ENCODE assay signal across 37 cellular contexts in the genomic region with DNA sequence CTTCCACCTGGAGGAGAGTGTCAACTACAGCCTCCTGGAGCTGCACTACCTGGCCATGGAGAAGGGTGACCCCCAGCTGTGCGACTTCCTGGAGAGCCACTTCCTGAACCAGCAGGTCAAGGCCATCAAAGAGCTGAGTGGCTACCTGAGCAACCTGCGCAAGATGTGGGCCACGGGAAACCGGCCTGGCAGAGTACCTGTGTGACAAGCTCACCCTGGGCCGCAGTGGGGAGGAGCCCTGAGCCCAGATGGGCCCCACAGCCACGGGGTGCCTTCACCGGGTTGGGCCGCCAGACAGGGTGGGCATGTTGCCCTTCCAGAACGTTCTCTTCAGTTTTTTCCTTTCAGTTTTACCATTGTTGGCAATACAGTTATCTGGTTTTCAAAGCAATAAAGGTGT. TPM values are rescaled to one million over a fixed set of nuclear protein-coding genes. Genes with fewer than 3 reads are reported as not detected.
"Had no signal": no experiment of that assay in that cellular context is flagged by ENCODE, and none has a peak within 500 bp of the region (broad histone marks: within the 10 kb centered on the region; RNA-seq: fewer than 3 reads in every experiment).

No MANE protein-coding gene starts in this region.

- H3K27me3 ChIP-seq: adrenal gland, body of pancreas, colonic mucosa, esophagus squamous epithelium, gastroesophageal sphincter had no signal

- DNase-seq: activated CD4-positive, alpha-beta memory T cell treated with anti-CD3 and anti-CD28 coated beads for 36 hours; activated CD4-positive, alpha-beta T cell treated with anti-CD3 and anti-CD28 coated beads for 36 hours; activated CD4-positive, alpha-beta T cell treated with anti-CD3 and anti-CD28 coated beads, Interleukin-2, amount 10 ng/mL, durations not matched to agents 24 days and 14 days; activated CD4-positive, CD25-positive, alpha-beta regulatory T cell; activated CD4-positive, CD25-positive, alpha-beta regulatory T cell treated with anti-CD3 and anti-CD28 coated beads, Interleukin-2, amount 50 U/mL, for 72 hours; activated CD8-positive, alpha-beta memory T cell treated with anti-CD3 and anti-CD28 coated beads, Interleukin-2, amount 10 ng/mL, durations not matched to agents 7 days and 5 days; activated CD8-positive, alpha-beta memory T cell treated with anti-CD3 and anti-CD28 coated beads, Interleukin-2, amount 50 U/mL, for 4 hours; activated CD8-positive, alpha-beta T cell treated with anti-CD3 and anti-CD28 coated beads, Interleukin-2, amount 10 ng/mL, durations not matched to agents 7 days and 5 days; activated effector memory CD4-positive, alpha-beta T cell treated with anti-CD3 and anti-CD28 coated beads, Interleukin-2, amount 50 U/mL, for 16 hours; activated naive CD4-positive, alpha-beta T cell treated with anti-CD3 and anti-CD28 coated beads for 36 hours; activated naive CD8-positive, alpha-beta T cell treated with anti-CD3 and anti-CD28 coated beads for 36 hours; activated naive CD8-positive, alpha-beta T cell treated with anti-CD3 and anti-CD28 coated beads, Interleukin-2, amount 50 U/mL, for 24 hours; activated T-cell treated with anti-CD3 and anti-CD28 coated beads, Interleukin-2, amount 50 U/mL, for 1 hour; activated T-cell treated with anti-CD3 and anti-CD28 coated beads, Interleukin-2, amount 50 U/mL, for 48 hours; adrenal gland; amygdala; body of pancreas; caudate nucleus; colonic mucosa; effector CD8-positive, alpha-beta T cell; esophagus squamous epithelium; foreskin melanocyte; T-helper 2 cell had no signal

- H3K4me1 Mint-ChIP-seq: activated CD4-positive, alpha-beta T cell treated with anti-CD3 and anti-CD28 coated beads for 36 hours; activated CD4-positive, alpha-beta T cell treated with anti-CD3 and anti-CD28 coated beads, Interleukin-2, amount 10 ng/mL, durations not matched to agents 24 days and 14 days; activated CD8-positive, alpha-beta memory T cell treated with anti-CD3 and anti-CD28 coated beads, Interleukin-2, amount 10 ng/mL, durations not matched to agents 7 days and 5 days; activated naive CD4-positive, alpha-beta T cell treated with anti-CD3 and anti-CD28 coated beads, Interleukin-2, amount 50 U/mL, for 24 hours; activated naive CD8-positive, alpha-beta T cell treated with anti-CD3 and anti-CD28 coated beads for 36 hours; activated naive CD8-positive, alpha-beta T cell treated with anti-CD3 and anti-CD28 coated beads, Interleukin-2, amount 50 U/mL, for 24 hours had no signal

- FAIRE-seq: endometrium, endothelial cell of umbilical vein had no signal

- H3K4me1 ChIP-seq: adrenal gland, body of pancreas, colonic mucosa, esophagus squamous epithelium, gastroesophageal sphincter had no signal

- H3K27ac ChIP-seq: adrenal gland, body of pancreas, colonic mucosa, epithelial cell of prostate, esophagus squamous epithelium, gastroesophageal sphincter had no signal

- H3K27ac Mint-ChIP-seq: activated CD4-positive, alpha-beta memory T cell treated with anti-CD3 and anti-CD28 coated beads for 36 hours; activated CD4-positive, alpha-beta T cell treated with anti-CD3 and anti-CD28 coated beads for 36 hours; activated CD4-positive, alpha-beta T cell treated with anti-CD3 and anti-CD28 coated beads, Interleukin-2, amount 10 ng/mL, durations not matched to agents 24 days and 14 days; activated CD8-positive, alpha-beta memory T cell treated with anti-CD3 and anti-CD28 coated beads, Interleukin-2, amount 10 ng/mL, durations not matched to agents 7 days and 5 days; activated CD8-positive, alpha-beta T cell treated with anti-CD3 and anti-CD28 coated beads, Interleukin-2, amount 10 ng/mL, durations not matched to agents 7 days and 5 days; activated naive CD4-positive, alpha-beta T cell treated with anti-CD3 and anti-CD28 coated beads for 36 hours; activated naive CD4-positive, alpha-beta T cell treated with anti-CD3 and anti-CD28 coated beads, Interleukin-2, amount 50 U/mL, for 24 hours; activated naive CD8-positive, alpha-beta T cell treated with anti-CD3 and anti-CD28 coated beads for 36 hours; activated naive CD8-positive, alpha-beta T cell treated with anti-CD3 and anti-CD28 coated beads, Interleukin-2, amount 50 U/mL, for 24 hours; activated T-helper 1 cell treated with anti-CD3 and anti-CD28 coated beads, Interleukin-12 subunit alpha, Interleukin-12 subunit beta, Interleukin-2, Interleukin-4 antibody, amounts not matched to agents 30 ng/mL and 10 ng/mL and 1 ng/mL, durations not matched to agents 14 hours and 24 hours and 36 hours; activated T-helper 2 cell treated with anti-CD3 and anti-CD28 coated beads, Interferon-gamma antibody, Interleukin-2, Interleukin-4, amounts not matched to agents 10 μg/mL and 5 μg/mL and 100 μg/mL, durations not matched to agents 14 hours and 24 hours and 36 hours had no signal

- H3K36me3 Mint-ChIP-seq: activated CD4-positive, alpha-beta memory T cell treated with anti-CD3 and anti-CD28 coated beads for 36 hours; activated CD8-positive, alpha-beta memory T cell treated with anti-CD3 and anti-CD28 coated beads, Interleukin-2, amount 10 ng/mL, durations not matched to agents 7 days and 5 days; activated naive CD4-positive, alpha-beta T cell treated with anti-CD3 and anti-CD28 coated beads, Interleukin-2, amount 50 U/mL, for 24 hours; activated naive CD8-positive, alpha-beta T cell treated with anti-CD3 and anti-CD28 coated beads for 36 hours had no signal

- H3K27me3 Mint-ChIP-seq: activated CD4-positive, alpha-beta memory T cell treated with anti-CD3 and anti-CD28 coated beads for 36 hours; activated CD4-positive, alpha-beta T cell treated with anti-CD3 and anti-CD28 coated beads for 36 hours; activated CD4-positive, alpha-beta T cell treated with anti-CD3 and anti-CD28 coated beads, Interleukin-2, amount 10 ng/mL, durations not matched to agents 24 days and 14 days; activated CD8-positive, alpha-beta memory T cell treated with anti-CD3 and anti-CD28 coated beads, Interleukin-2, amount 10 ng/mL, durations not matched to agents 7 days and 5 days; activated naive CD4-positive, alpha-beta T cell treated with anti-CD3 and anti-CD28 coated beads, Interleukin-2, amount 50 U/mL, for 24 hours; activated naive CD8-positive, alpha-beta T cell treated with anti-CD3 and anti-CD28 coated beads for 36 hours; activated naive CD8-positive, alpha-beta T cell treated with anti-CD3 and anti-CD28 coated beads, Interleukin-2, amount 50 U/mL, for 24 hours had no signal

- H3K9me3 Mint-ChIP-seq: activated naive CD4-positive, alpha-beta T cell treated with anti-CD3 and anti-CD28 coated beads for 36 hours; activated naive CD4-positive, alpha-beta T cell treated with anti-CD3 and anti-CD28 coated beads, Interleukin-2, amount 50 U/mL, for 24 hours; activated naive CD8-positive, alpha-beta T cell treated with anti-CD3 and anti-CD28 coated beads for 36 hours; activated naive CD8-positive, alpha-beta T cell treated with anti-CD3 and anti-CD28 coated beads, Interleukin-2, amount 50 U/mL, for 24 hours; activated T-helper 1 cell treated with anti-CD3 and anti-CD28 coated beads, Interleukin-12 subunit alpha, Interleukin-12 subunit beta, Interleukin-2, Interleukin-4 antibody, amounts not matched to agents 30 ng/mL and 10 ng/mL and 1 ng/mL, durations not matched to agents 14 hours and 24 hours and 36 hours; activated T-helper 2 cell treated with anti-CD3 and anti-CD28 coated beads, Interferon-gamma antibody, Interleukin-2, Interleukin-4, amounts not matched to agents 10 μg/mL and 5 μg/mL and 100 μg/mL, durations not matched to agents 14 hours and 24 hours and 36 hours had no signal

- H3K4me3 Mint-ChIP-seq: activated CD4-positive, alpha-beta memory T cell treated with anti-CD3 and anti-CD28 coated beads for 36 hours; activated CD4-positive, alpha-beta T cell treated with anti-CD3 and anti-CD28 coated beads for 36 hours; activated CD4-positive, alpha-beta T cell treated with anti-CD3 and anti-CD28 coated beads, Interleukin-2, amount 10 ng/mL, durations not matched to agents 24 days and 14 days; activated CD8-positive, alpha-beta memory T cell treated with anti-CD3 and anti-CD28 coated beads, Interleukin-2, amount 10 ng/mL, durations not matched to agents 7 days and 5 days; activated CD8-positive, alpha-beta T cell treated with anti-CD3 and anti-CD28 coated beads, Interleukin-2, amount 10 ng/mL, durations not matched to agents 7 days and 5 days; activated naive CD4-positive, alpha-beta T cell treated with anti-CD3 and anti-CD28 coated beads for 36 hours; activated naive CD4-positive, alpha-beta T cell treated with anti-CD3 and anti-CD28 coated beads, Interleukin-2, amount 50 U/mL, for 24 hours; activated naive CD8-positive, alpha-beta T cell treated with anti-CD3 and anti-CD28 coated beads for 36 hours; activated naive CD8-positive, alpha-beta T cell treated with anti-CD3 and anti-CD28 coated beads, Interleukin-2, amount 50 U/mL, for 24 hours; activated T-helper 1 cell treated with anti-CD3 and anti-CD28 coated beads, Interleukin-12 subunit alpha, Interleukin-12 subunit beta, Interleukin-2, Interleukin-4 antibody, amounts not matched to agents 30 ng/mL and 10 ng/mL and 1 ng/mL, durations not matched to agents 14 hours and 24 hours and 36 hours had no signal

- H3K9me3 ChIP-seq: adrenal gland, body of pancreas, colonic mucosa, esophagus squamous epithelium, gastroesophageal sphincter had no signal

RNA-seq across cellular contexts. Expression of gene FAM47A, which starts 15.2 kb away (rescaled TPM):
- total RNA-seq: activated CD4-positive, alpha-beta memory T cell treated with anti-CD3 and anti-CD28 coated beads for 36 hours; activated CD4-positive, alpha-beta T cell treated with anti-CD3 and anti-CD28 coated beads for 36 hours; activated CD4-positive, alpha-beta T cell treated with anti-CD3 and anti-CD28 coated beads, Interleukin-2, amount 10 ng/mL, durations not matched to agents 24 days and 14 days; activated CD8-positive, alpha-beta memory T cell treated with anti-CD3 and anti-CD28 coated beads for 36 hours; activated CD8-positive, alpha-beta memory T cell treated with anti-CD3 and anti-CD28 coated beads, Interleukin-2, amount 10 ng/mL, durations not matched to agents 7 days and 5 days; activated CD8-positive, alpha-beta T cell treated with anti-CD3 and anti-CD28 coated beads, Interleukin-2, amount 10 ng/mL, durations not matched to agents 7 days and 5 days; activated naive CD4-positive, alpha-beta T cell treated with anti-CD3 and anti-CD28 coated beads for 36 hours; activated naive CD8-positive, alpha-beta T cell treated with anti-CD3 and anti-CD28 coated beads for 36 hours; activated T-helper 1 cell treated with anti-CD3 and anti-CD28 coated beads, Interleukin-12 subunit alpha, Interleukin-12 subunit beta, Interleukin-2, Interleukin-4 antibody, amounts not matched to agents 30 ng/mL and 10 ng/mL and 1 ng/mL, durations not matched to agents 14 hours and 24 hours and 36 hours; activated T-helper 2 cell treated with anti-CD3 and anti-CD28 coated beads, Interferon-gamma antibody, Interleukin-2, Interleukin-4, amounts not matched to agents 10 μg/mL and 5 μg/mL and 100 μg/mL, durations not matched to agents 14 hours and 24 hours and 36 hours; adrenal gland; aorta; body of pancreas; colonic mucosa; dermis microvascular lymphatic vessel endothelial cell; endothelial cell of umbilical vein; esophagus squamous epithelium; fibroblast of lung; fibroblast of villous mesenchyme; gastroesophageal sphincter; glomerular endothelial cell; T-helper 1 cell treated with Interleukin-12 subunit alpha and Interleukin-12 subunit beta and Interleukin-4 antibody, amounts not matched to agents 30 ng/mL and 1 ng/mL, for 36 hours had no signal
